ENCODE assay signal across 1 cellular context in the genomic region with DNA sequence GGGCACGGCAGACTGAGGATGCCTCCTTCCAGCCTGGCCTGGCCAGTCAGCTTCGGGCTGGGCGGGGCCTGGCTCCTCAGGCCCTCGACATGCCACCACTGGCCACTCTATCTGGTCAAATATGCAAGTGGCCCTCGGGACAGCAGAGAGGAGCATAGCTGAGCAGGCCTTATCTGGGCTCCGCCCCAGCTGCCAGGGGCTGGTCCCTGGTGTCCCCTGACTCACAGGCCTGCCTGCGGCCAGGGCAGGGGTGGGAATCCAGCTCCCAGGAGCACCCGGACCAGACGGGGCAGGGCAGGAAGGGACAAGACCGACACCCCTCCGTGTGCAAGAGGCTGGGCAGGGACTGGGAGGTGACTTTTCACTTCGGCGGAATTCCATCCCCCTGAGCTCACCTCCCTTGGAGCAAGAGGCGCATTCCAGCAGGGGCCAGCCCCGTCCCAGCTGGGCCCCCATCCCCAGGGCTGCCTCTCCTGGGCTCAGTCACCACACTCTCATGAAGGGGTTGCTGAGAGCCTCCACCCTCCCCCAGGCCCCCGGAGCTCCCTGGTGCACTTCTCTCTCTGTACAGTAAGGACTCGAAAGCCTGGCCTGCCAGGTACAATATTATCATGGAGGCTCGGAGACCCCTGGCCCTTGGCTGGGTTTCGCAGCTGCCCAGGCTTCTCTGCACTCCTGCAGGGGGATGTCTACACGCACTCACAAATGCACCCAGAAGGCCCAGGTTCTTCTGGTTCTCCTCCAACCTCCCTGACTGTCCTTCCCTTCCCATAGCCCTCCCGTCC.
TF ChIP-seq lines count a peak whose summit lies in the region.

No MANE protein-coding gene starts in this region.

TF ChIP-seq in H1, 55 proteins besides CTCF, POLR2A, EP300 and RAD21:
- TF ChIP-seq PHF8 (conservative IDR thresholded peaks at IDR 0.05; ENCODE audit: low read depth, low read length): no peak
- TF ChIP-seq TEAD4 (IDR thresholded peaks at IDR 0.05; ENCODE audit: low read depth, low read length): peak; percentile 86
- TF ChIP-seq JUND (IDR thresholded peaks at IDR 0.05; ENCODE audit: low read length): peak; percentile 69; the same call in 1 of the 2 replicates
